ENCODE assay signal across 8 cellular contexts in the genomic region with DNA sequence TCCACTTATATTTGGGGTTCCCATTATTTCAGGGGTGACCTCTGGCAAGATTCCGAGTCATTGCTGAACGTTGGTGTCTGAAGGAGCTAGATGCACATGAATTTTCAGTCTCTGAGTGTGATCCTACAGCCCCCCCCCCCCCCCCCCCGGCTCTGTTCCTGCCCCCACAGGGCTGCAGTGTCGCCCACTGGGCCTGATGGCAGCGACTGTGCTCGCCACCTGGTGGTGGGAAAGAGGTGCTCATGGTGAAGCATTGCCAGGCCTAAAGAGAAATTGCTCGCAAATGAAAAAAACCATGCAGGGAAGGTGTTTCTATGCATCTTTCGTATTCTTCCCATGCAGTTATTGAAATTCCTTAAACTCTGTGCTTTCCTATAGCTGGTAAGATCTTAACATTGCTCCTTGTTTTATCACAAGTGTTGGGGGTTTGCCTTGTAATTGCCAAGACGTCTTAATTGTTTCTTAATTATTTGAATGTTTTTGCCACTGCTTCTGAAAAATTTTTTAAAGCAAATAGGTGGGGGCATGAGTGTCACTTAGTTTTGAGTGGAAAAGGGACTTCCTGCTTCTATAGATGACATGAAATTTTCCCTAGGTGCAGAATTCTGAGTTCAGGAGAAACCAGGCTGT.
DNase-seq lines count a peak whose midpoint lies in the region; ATAC-seq and TF ChIP-seq lines count a peak whose summit lies in the region.

No MANE protein-coding gene starts in this region.

- H3K4me3 ChIP-seq in GM12875 (ENCODE audit: low read depth, low read length) (no peak overlapping the region), OCI-LY1 (ENCODE audit: low read depth, low read length, poor library complexity, severe bottlenecking) (no peak overlapping the region)

- no peaks in the 10 kb centered on the region for H3K27me3 ChIP-seq in OCI-LY1 (ENCODE audit: insufficient read depth, low read length)

- peak; percentile 74 for TF ChIP-seq CTCF in GM12875 (IDR thresholded peaks at IDR 0.05; ENCODE audit: borderline replicate concordance, insufficient read depth, low read depth, low read length)
- TF ChIP-seq CTCF in OCI-LY1 (IDR thresholded peaks at IDR 0.05; ENCODE audit: low read length) = peak; percentile 67

- H3F3A ChIP-seq in OCI-LY1 (ENCODE audit: insufficient read depth, low read length) = no peaks in the 10 kb centered on the region

- peak; percentile 50 for DNase-seq in 8988T
- DNase-seq in activated effector memory CD4-positive, alpha-beta T cell treated with Interleukin-2 at 50 U/mL for 16 hours = peak; percentile 9
- peak; percentile 66 for DNase-seq in Right ventricle myocardium superior
- DNase-seq in sciatic nerve (ENCODE audit: low spot score) = peak; percentile 79

- H3K9me2 ChIP-seq in OCI-LY1 (ENCODE audit: low read depth, low read length) = no peaks in the 10 kb centered on the region

- H3K4me1 ChIP-seq in OCI-LY1 (ENCODE audit: insufficient read depth, low read length, severe bottlenecking) = no peaks in the 10 kb centered on the region

- no peak overlapping the region for H2AFZ ChIP-seq in OCI-LY1 (ENCODE audit: low read length)

- no peaks in the 10 kb centered on the region for H3K9me3 ChIP-seq in OCI-LY1 (ENCODE audit: low read length)

- intact Hi-C loops in Right ventricle myocardium superior (cut with DNase I) = no loop called here
- intact Hi-C loops in sciatic nerve (cut with DNase I) = loop anchor here (2.0 kb wide), 1 partner anchor 178 kb away; no protein-coding TSS in a partner anchor

- no peak overlapping the region for H3K27ac ChIP-seq in OCI-LY1 (ENCODE audit: low read depth, low read length, poor library complexity, severe bottlenecking)

- no peaks in the 10 kb centered on the region for H3K79me2 ChIP-seq in OCI-LY1 (ENCODE audit: insufficient read depth, low read length)

- H3K9ac ChIP-seq in OCI-LY1 (ENCODE audit: low read length) = no peak overlapping the region

- H4K20me1 ChIP-seq in OCI-LY1 (ENCODE audit: insufficient read depth, low read length) = no peaks in the 10 kb centered on the region

- H3K4me2 ChIP-seq in OCI-LY1 (ENCODE audit: low read length) = no peak overlapping the region

- H3K36me3 ChIP-seq in OCI-LY1 (ENCODE audit: insufficient read depth, low read length) = no peaks in the 10 kb centered on the region

- ATAC-seq in HG02970 (IDR thresholded peaks at IDR 0.05; ENCODE audit: low FRiP score, unreplicated experiment) (peak; percentile 67), Right ventricle myocardium superior (ENCODE audit: poor library complexity) (peak; percentile 90), sciatic nerve (peak; percentile 93), GM18520 (IDR thresholded peaks at IDR 0.05; ENCODE audit: unreplicated experiment) (no peak)

Comparison
In these comparisons a context has a peak if more than half of its experiments do, and no peak if none do; other contexts are left out.
1. DNase-seq: peak in every context shown above with its lines; median percentile 79 in sciatic nerve; 66 in Right ventricle myocardium superior; 50 in 8988T; 9 in activated effector memory CD4-positive, alpha-beta T cell treated with Interleukin-2 at 50 U/mL for 16 hours.